ENCODE assay signal across 28 cellular contexts in the genomic region with DNA sequence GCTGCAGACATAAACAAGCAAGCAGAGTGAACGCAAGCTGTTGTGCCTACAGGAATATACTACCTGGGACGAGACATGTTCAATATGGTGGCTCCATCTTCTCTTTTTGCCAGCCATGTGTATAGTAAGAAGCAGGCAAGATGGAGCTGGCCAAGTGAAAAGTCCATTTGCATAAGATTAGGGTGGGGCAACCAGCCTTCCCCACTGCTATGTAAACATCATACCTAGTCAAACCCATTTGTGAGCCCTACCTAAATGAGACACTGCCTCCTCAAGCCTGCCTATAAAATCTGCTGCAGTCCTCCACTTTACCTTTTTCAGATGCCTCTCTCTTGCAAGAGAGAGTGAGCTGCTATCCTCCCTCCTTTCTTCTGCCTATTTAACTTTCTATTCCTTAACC.
"Had no signal": no experiment of that assay in that cellular context is flagged by ENCODE, and none has a peak within 500 bp of the region (broad histone marks: within the 10 kb centered on the region; RNA-seq: fewer than 3 reads in every experiment).

No MANE protein-coding gene starts in this region.

- DNase-seq: activated CD4-positive, alpha-beta memory T cell treated with anti-CD3 and anti-CD28 coated beads for 36 hours; activated CD4-positive, alpha-beta T cell treated with anti-CD3 and anti-CD28 coated beads for 36 hours; activated CD4-positive, alpha-beta T cell treated with anti-CD3 and anti-CD28 coated beads, Interleukin-2, amount 10 ng/mL, durations not matched to agents 24 days and 14 days; activated CD4-positive, CD25-positive, alpha-beta regulatory T cell; activated CD4-positive, CD25-positive, alpha-beta regulatory T cell treated with anti-CD3 and anti-CD28 coated beads, Interleukin-2, amount 50 U/mL, for 72 hours; activated CD8-positive, alpha-beta memory T cell treated with anti-CD3 and anti-CD28 coated beads, Interleukin-2, amount 10 ng/mL, durations not matched to agents 7 days and 5 days; activated CD8-positive, alpha-beta memory T cell treated with anti-CD3 and anti-CD28 coated beads, Interleukin-2, amount 50 U/mL, for 4 hours; activated CD8-positive, alpha-beta T cell treated with anti-CD3 and anti-CD28 coated beads, Interleukin-2, amount 10 ng/mL, durations not matched to agents 7 days and 5 days; activated effector memory CD4-positive, alpha-beta T cell treated with anti-CD3 and anti-CD28 coated beads, Interleukin-2, amount 50 U/mL, for 16 hours; activated naive CD4-positive, alpha-beta T cell treated with anti-CD3 and anti-CD28 coated beads for 36 hours; activated T-cell treated with anti-CD3 and anti-CD28 coated beads, Interleukin-2, amount 50 U/mL, for 1 hour; activated T-cell treated with anti-CD3 and anti-CD28 coated beads, Interleukin-2, amount 50 U/mL, for 48 hours; amniotic stem cell; anterior cingulate cortex; body of pancreas; central memory CD4-positive, alpha-beta T cell; cerebellar nuclear complex; colonic mucosa; effector memory CD4-positive, alpha-beta T cell; foreskin fibroblast; head of caudate nucleus; T-helper 2 cell had no signal

- H3K4me1 ChIP-seq: body of pancreas, colonic mucosa had no signal

- H3K36me3 ChIP-seq: cardiac muscle cell, colonic mucosa had no signal

- H3K27ac ChIP-seq: body of pancreas, cardiac muscle cell, colonic mucosa, epithelial cell of prostate had no signal

- FAIRE-seq: frontal cortex had no signal

- H3K4me1 Mint-ChIP-seq: activated CD4-positive, alpha-beta T cell treated with anti-CD3 and anti-CD28 coated beads for 36 hours; activated CD4-positive, alpha-beta T cell treated with anti-CD3 and anti-CD28 coated beads, Interleukin-2, amount 10 ng/mL, durations not matched to agents 24 days and 14 days; activated CD8-positive, alpha-beta memory T cell treated with anti-CD3 and anti-CD28 coated beads, Interleukin-2, amount 10 ng/mL, durations not matched to agents 7 days and 5 days; activated naive CD4-positive, alpha-beta T cell treated with anti-CD3 and anti-CD28 coated beads, Interleukin-2, amount 50 U/mL, for 24 hours had no signal

- H3K9me3 ChIP-seq: body of pancreas, colonic mucosa had no signal

- H3K36me3 Mint-ChIP-seq: activated CD4-positive, alpha-beta memory T cell treated with anti-CD3 and anti-CD28 coated beads for 36 hours; activated CD8-positive, alpha-beta memory T cell treated with anti-CD3 and anti-CD28 coated beads, Interleukin-2, amount 10 ng/mL, durations not matched to agents 7 days and 5 days; activated naive CD4-positive, alpha-beta T cell treated with anti-CD3 and anti-CD28 coated beads, Interleukin-2, amount 50 U/mL, for 24 hours had no signal

- H3K4me3 ChIP-seq: body of pancreas, cardiac muscle cell, colonic mucosa had no signal

- H3K4me3 Mint-ChIP-seq: activated CD4-positive, alpha-beta memory T cell treated with anti-CD3 and anti-CD28 coated beads for 36 hours; activated CD4-positive, alpha-beta T cell treated with anti-CD3 and anti-CD28 coated beads for 36 hours; activated CD4-positive, alpha-beta T cell treated with anti-CD3 and anti-CD28 coated beads, Interleukin-2, amount 10 ng/mL, durations not matched to agents 24 days and 14 days; activated CD8-positive, alpha-beta memory T cell treated with anti-CD3 and anti-CD28 coated beads, Interleukin-2, amount 10 ng/mL, durations not matched to agents 7 days and 5 days; activated CD8-positive, alpha-beta T cell treated with anti-CD3 and anti-CD28 coated beads, Interleukin-2, amount 10 ng/mL, durations not matched to agents 7 days and 5 days; activated naive CD4-positive, alpha-beta T cell treated with anti-CD3 and anti-CD28 coated beads for 36 hours; activated naive CD4-positive, alpha-beta T cell treated with anti-CD3 and anti-CD28 coated beads, Interleukin-2, amount 50 U/mL, for 24 hours; activated T-helper 1 cell treated with anti-CD3 and anti-CD28 coated beads, Interleukin-12 subunit alpha, Interleukin-12 subunit beta, Interleukin-2, Interleukin-4 antibody, amounts not matched to agents 30 ng/mL and 10 ng/mL and 1 ng/mL, durations not matched to agents 14 hours and 24 hours and 36 hours had no signal

- H3K27me3 ChIP-seq: body of pancreas, cardiac muscle cell, colonic mucosa had no signal

- H3K9me3 Mint-ChIP-seq: activated CD4-positive, alpha-beta memory T cell treated with anti-CD3 and anti-CD28 coated beads for 36 hours; activated CD4-positive, alpha-beta T cell treated with anti-CD3 and anti-CD28 coated beads, Interleukin-2, amount 10 ng/mL, durations not matched to agents 24 days and 14 days; activated naive CD4-positive, alpha-beta T cell treated with anti-CD3 and anti-CD28 coated beads, Interleukin-2, amount 50 U/mL, for 24 hours; activated T-helper 2 cell treated with anti-CD3 and anti-CD28 coated beads, Interferon-gamma antibody, Interleukin-2, Interleukin-4, amounts not matched to agents 10 μg/mL and 5 μg/mL and 100 μg/mL, durations not matched to agents 14 hours and 24 hours and 36 hours had no signal

- ATAC-seq: activated CD4-positive, alpha-beta T cell treated with anti-CD3 and anti-CD28 coated beads for 36 hours; activated CD8-positive, alpha-beta memory T cell treated with anti-CD3 and anti-CD28 coated beads, Interleukin-2, amount 10 ng/mL, durations not matched to agents 7 days and 5 days; activated CD8-positive, alpha-beta T cell treated with anti-CD3 and anti-CD28 coated beads, Interleukin-2, amount 10 ng/mL, durations not matched to agents 7 days and 5 days; body of pancreas had no signal

- H3K27me3 Mint-ChIP-seq: activated CD4-positive, alpha-beta memory T cell treated with anti-CD3 and anti-CD28 coated beads for 36 hours; activated CD4-positive, alpha-beta T cell treated with anti-CD3 and anti-CD28 coated beads for 36 hours; activated CD4-positive, alpha-beta T cell treated with anti-CD3 and anti-CD28 coated beads, Interleukin-2, amount 10 ng/mL, durations not matched to agents 24 days and 14 days; activated CD8-positive, alpha-beta memory T cell treated with anti-CD3 and anti-CD28 coated beads, Interleukin-2, amount 10 ng/mL, durations not matched to agents 7 days and 5 days; activated naive CD4-positive, alpha-beta T cell treated with anti-CD3 and anti-CD28 coated beads, Interleukin-2, amount 50 U/mL, for 24 hours had no signal

- H3K27ac Mint-ChIP-seq: activated CD4-positive, alpha-beta memory T cell treated with anti-CD3 and anti-CD28 coated beads for 36 hours; activated CD4-positive, alpha-beta T cell treated with anti-CD3 and anti-CD28 coated beads for 36 hours; activated CD4-positive, alpha-beta T cell treated with anti-CD3 and anti-CD28 coated beads, Interleukin-2, amount 10 ng/mL, durations not matched to agents 24 days and 14 days; activated CD8-positive, alpha-beta memory T cell treated with anti-CD3 and anti-CD28 coated beads, Interleukin-2, amount 10 ng/mL, durations not matched to agents 7 days and 5 days; activated CD8-positive, alpha-beta T cell treated with anti-CD3 and anti-CD28 coated beads, Interleukin-2, amount 10 ng/mL, durations not matched to agents 7 days and 5 days; activated naive CD4-positive, alpha-beta T cell treated with anti-CD3 and anti-CD28 coated beads for 36 hours; activated naive CD4-positive, alpha-beta T cell treated with anti-CD3 and anti-CD28 coated beads, Interleukin-2, amount 50 U/mL, for 24 hours; activated T-helper 1 cell treated with anti-CD3 and anti-CD28 coated beads, Interleukin-12 subunit alpha, Interleukin-12 subunit beta, Interleukin-2, Interleukin-4 antibody, amounts not matched to agents 30 ng/mL and 10 ng/mL and 1 ng/mL, durations not matched to agents 14 hours and 24 hours and 36 hours; activated T-helper 2 cell treated with anti-CD3 and anti-CD28 coated beads, Interferon-gamma antibody, Interleukin-2, Interleukin-4, amounts not matched to agents 10 μg/mL and 5 μg/mL and 100 μg/mL, durations not matched to agents 14 hours and 24 hours and 36 hours had no signal
